Comparison of ENCODE assay signal across 33 cellular contexts in genomic region chr12:94900496-94900895, GRCh38.
"Had no signal": no experiment of that assay in that cellular context is flagged by ENCODE, and none has a peak within 500 bp of the region (broad histone marks: within the 10 kb centered on the region; RNA-seq: fewer than 3 reads in every experiment).

No MANE protein-coding gene starts in this region.

- DNase-seq: Kasumi-1, KG1, MG63, NCI-H1048, NCI-H1105 treated with DMSO at 0.1 percent for 48 hours, NCI-H1417, NCI-H1436, NCI-H146, NCI-H1694, NCI-H187, NCI-H1930, NCI-H2029 treated with DMSO at 0.1 percent for 48 hours, NCI-H2081 treated with DMSO at 0.1 percent for 48 hours, NCI-H2107, NCI-H2171, NCI-H2227 treated with DMSO at 0.1 percent for 48 hours, NCI-H345, NCI-H446, NCI-H510A treated with DMSO at 0.1 percent for 48 hours, NCI-H524 treated with DMSO at 0.1 percent for 48 hours, NCI-H526 treated with DMSO at 0.1 percent for 48 hours, NCI-H774, OCI-M1, PC-3, Peyer's patch, Right ventricle myocardium superior, RPMI8226, SHP77 treated with DMSO at 0.1 percent for 48 hours, SK-N-SH, SW 1271, T-helper 1 cell had no signal

- H3K27ac ChIP-seq: Peyer's patch, SJSA1 had no signal

- H3K4me1 ChIP-seq: Peyer's patch, SJSA1 had no signal

- H3K9me3 ChIP-seq: MG63, Peyer's patch, SJSA1, SK-N-SH had no signal

- ATAC-seq: K562, PC-3 had no signal

- H3K27me3 ChIP-seq: MG63, Peyer's patch, SJSA1 had no signal

- H3K36me3 ChIP-seq: MG63, Peyer's patch, SJSA1 had no signal

- H3K4me3 ChIP-seq: K562, MG63, Peyer's patch, SJSA1 had no signal
